ENCODE assay signal across 29 cellular contexts in the genomic region with DNA sequence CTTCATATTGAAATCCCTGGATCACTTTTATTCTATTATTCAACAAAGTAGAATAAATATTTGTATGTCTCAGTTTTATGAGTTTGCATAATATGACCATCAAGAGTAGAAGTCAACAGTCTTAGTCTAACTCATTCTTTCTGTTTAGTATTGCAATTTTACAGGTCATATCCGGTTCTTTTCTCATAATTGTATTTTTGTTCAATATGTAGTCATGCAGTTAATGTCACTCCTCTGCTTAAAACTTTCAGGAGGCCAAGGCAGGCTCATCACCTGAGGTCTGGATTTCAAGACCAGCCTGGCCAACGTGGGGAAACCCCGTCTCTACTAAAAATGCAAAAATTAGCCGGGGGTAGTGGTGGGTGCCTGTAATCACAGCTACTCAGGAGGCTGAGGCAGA.
"Had no signal": no experiment of that assay in that cellular context is flagged by ENCODE, and none has a peak within 500 bp of the region (broad histone marks: within the 10 kb centered on the region; RNA-seq: fewer than 3 reads in every experiment).

No MANE protein-coding gene starts in this region.

- H3K27ac Mint-ChIP-seq: mesothelial cell of epicardium; natural killer cell treated with Interleukin-12 subunit alpha and Interleukin-12 subunit beta and Interleukin-15 and Interleukin-18, amount 100 ng/mL, for 72 hours; stimulated activated effector memory CD8-positive, alpha-beta T cell treated with anti-CD3 and anti-CD28 coated beads, Interleukin-12 subunit alpha, Interleukin-12 subunit beta, amount 100 ng/mL, for 72 hours; type B pancreatic cell had no signal

- DNase-seq: dermis blood vessel endothelial cell; effector memory CD4-positive, alpha-beta T cell; glutamatergic neuron; heart right ventricle; hippocampal formation; left cardiac atrium; left lung; mesenchymal stem cell; mucosa of descending colon; naive B cell; occipital lobe; ovary; psoas muscle; right cardiac atrium; sigmoid colon; stimulated activated CD4-positive, alpha-beta T cell treated with anti-CD3 and anti-CD28 coated beads, Interleukin-2, amount 100 ng/mL, for 24 hours; stimulated activated CD4-positive, alpha-beta T cell treated with anti-CD3 and anti-CD28 coated beads, Interleukin-4, amount 100 ng/mL, for 24 hours; stimulated activated naive CD4-positive, alpha-beta T cell treated with Interleukin-2 at 50 U/mL for 16 hours; substantia nigra; testis; tibial artery had no signal

- H3K9me3 ChIP-seq: esophagus muscularis mucosa, gastroesophageal sphincter, heart right ventricle, left lung, mucosa of descending colon, ovary, psoas muscle, sigmoid colon, testis, tibial artery had no signal

- H3K27me3 ChIP-seq: esophagus muscularis mucosa, foreskin keratinocyte, gastroesophageal sphincter, left lung, ovary, sigmoid colon, testis, tibial artery had no signal

- H3K4me3 Mint-ChIP-seq: mesothelial cell of epicardium; natural killer cell treated with Interleukin-12 subunit alpha and Interleukin-12 subunit beta and Interleukin-15 and Interleukin-18, amount 100 ng/mL, for 72 hours; stimulated activated effector memory CD8-positive, alpha-beta T cell treated with anti-CD3 and anti-CD28 coated beads, Interleukin-12 subunit alpha, Interleukin-12 subunit beta, amount 100 ng/mL, for 72 hours; type B pancreatic cell had no signal

- H3K9me3 Mint-ChIP-seq: mesothelial cell of epicardium; naive B cell; natural killer cell treated with Interleukin-12 subunit alpha and Interleukin-12 subunit beta and Interleukin-15 and Interleukin-18, amount 100 ng/mL, for 72 hours; stimulated activated effector memory CD8-positive, alpha-beta T cell treated with anti-CD3 and anti-CD28 coated beads, Interleukin-12 subunit alpha, Interleukin-12 subunit beta, amount 100 ng/mL, for 72 hours; type B pancreatic cell had no signal

- H3K4me1 ChIP-seq: esophagus muscularis mucosa, foreskin keratinocyte, gastroesophageal sphincter, heart right ventricle, left lung, psoas muscle, sigmoid colon, testis, tibial artery had no signal

- ATAC-seq: gastroesophageal sphincter; heart right ventricle; left cardiac atrium; left lung; mucosa of descending colon; natural killer cell treated with Interleukin-12 subunit alpha and Interleukin-12 subunit beta and Interleukin-15 and Interleukin-18, amount 100 ng/mL, for 72 hours; psoas muscle; right cardiac atrium had no signal

- H3K36me3 ChIP-seq: esophagus muscularis mucosa, gastroesophageal sphincter, heart right ventricle, left lung, ovary, sigmoid colon, tibial artery had no signal

- H3K27ac ChIP-seq: coronary artery, esophagus muscularis mucosa, foreskin keratinocyte, gastroesophageal sphincter, heart right ventricle, left lung, ovary, psoas muscle, sigmoid colon, testis, tibial artery had no signal

- H3K36me3 Mint-ChIP-seq: mesothelial cell of epicardium; naive B cell; natural killer cell treated with Interleukin-12 subunit alpha and Interleukin-12 subunit beta and Interleukin-15 and Interleukin-18, amount 100 ng/mL, for 72 hours; stimulated activated effector memory CD8-positive, alpha-beta T cell treated with anti-CD3 and anti-CD28 coated beads, Interleukin-12 subunit alpha, Interleukin-12 subunit beta, amount 100 ng/mL, for 72 hours; type B pancreatic cell had no signal

- H3K4me3 ChIP-seq: coronary artery, esophagus muscularis mucosa, gastroesophageal sphincter, heart right ventricle, left lung, mucosa of descending colon, ovary, psoas muscle, sigmoid colon, testis, tibial artery had no signal

- H3K27me3 Mint-ChIP-seq: natural killer cell treated with Interleukin-12 subunit alpha and Interleukin-12 subunit beta and Interleukin-15 and Interleukin-18, amount 100 ng/mL, for 72 hours had no signal

- H3K4me1 Mint-ChIP-seq: mesothelial cell of epicardium; naive B cell; stimulated activated effector memory CD8-positive, alpha-beta T cell treated with anti-CD3 and anti-CD28 coated beads, Interleukin-12 subunit alpha, Interleukin-12 subunit beta, amount 100 ng/mL, for 72 hours had no signal
